ENCODE assay signal across 29 cellular contexts in genomic region chr16:66634527-66635196, GRCh38. TPM values are rescaled to one million over a fixed set of nuclear protein-coding genes. Genes with fewer than 3 reads are reported as not detected.
"Had no signal": no experiment of that assay in that cellular context is flagged by ENCODE, and none has a peak within 500 bp of the region (broad histone marks: within the 10 kb centered on the region; RNA-seq: fewer than 3 reads in every experiment).

No MANE protein-coding gene starts in this region.

- H3K4me1 ChIP-seq: ascending aorta, breast epithelium, colonic mucosa had no signal

- H3K9me3 Mint-ChIP-seq: activated CD4-positive, alpha-beta memory T cell treated with anti-CD3 and anti-CD28 coated beads, Interleukin-2, amount 10 ng/mL, durations not matched to agents 7 days and 5 days; activated CD4-positive, alpha-beta T cell treated with anti-CD3 and anti-CD28 coated beads, Interleukin-2, amount 10 ng/mL, durations not matched to agents 7 days and 5 days; activated naive CD4-positive, alpha-beta T cell treated with anti-CD3 and anti-CD28 coated beads, Interleukin-2, amount 10 ng/mL, durations not matched to agents 7 days and 5 days; activated naive CD4-positive, alpha-beta T cell treated with anti-CD3 and anti-CD28 coated beads, Interleukin-2, amount 50 U/mL, for 72 hours; activated naive CD8-positive, alpha-beta T cell treated with anti-CD3 and anti-CD28 coated beads, Interleukin-2, amount 10 ng/mL, durations not matched to agents 7 days and 5 days; activated T-cell treated with anti-CD3 and anti-CD28 coated beads, Interleukin-2, amount 50 U/mL, for 24 hours; activated T-cell treated with anti-CD3 and anti-CD28 coated beads, Interleukin-2, amount 50 U/mL, for 72 hours; WTC11 had no signal

- H3K4me1 Mint-ChIP-seq: activated CD4-positive, alpha-beta memory T cell treated with anti-CD3 and anti-CD28 coated beads, Interleukin-2, amount 10 ng/mL, durations not matched to agents 7 days and 5 days; activated CD4-positive, alpha-beta T cell treated with anti-CD3 and anti-CD28 coated beads, Interleukin-2, amount 10 ng/mL, durations not matched to agents 7 days and 5 days; activated naive CD4-positive, alpha-beta T cell treated with anti-CD3 and anti-CD28 coated beads, Interleukin-2, amount 10 ng/mL, durations not matched to agents 7 days and 5 days; activated naive CD8-positive, alpha-beta T cell treated with anti-CD3 and anti-CD28 coated beads, Interleukin-2, amount 10 ng/mL, durations not matched to agents 7 days and 5 days; brain had no signal

- H3K27ac ChIP-seq: ascending aorta, breast epithelium, cardiac muscle cell, colonic mucosa, VCaP had no signal

- DNase-seq: activated CD4-positive, alpha-beta memory T cell treated with anti-CD3 and anti-CD28 coated beads, Interleukin-2, amount 10 ng/mL, durations not matched to agents 7 days and 5 days; activated CD4-positive, alpha-beta T cell treated with anti-CD3 and anti-CD28 coated beads for 1 hour; activated CD4-positive, alpha-beta T cell treated with anti-CD3 and anti-CD28 coated beads for 4 hours; activated CD4-positive, alpha-beta T cell treated with anti-CD3 and anti-CD28 coated beads, Interleukin-2, amount 10 ng/mL, durations not matched to agents 7 days and 5 days; activated CD4-positive, alpha-beta T cell treated with anti-CD3 and anti-CD28 coated beads, Interleukin-2, amount 50 U/mL, for 4 hours; activated CD8-positive, alpha-beta memory T cell treated with anti-CD3 and anti-CD28 coated beads, Interleukin-2, amount 50 U/mL, for 48 hours; activated gamma-delta T cell; activated naive CD4-positive, alpha-beta T cell; activated naive CD4-positive, alpha-beta T cell treated with anti-CD3 and anti-CD28 coated beads, Interleukin-2, amount 10 ng/mL, durations not matched to agents 7 days and 5 days; activated naive CD8-positive, alpha-beta T cell treated with anti-CD3 and anti-CD28 coated beads, Interleukin-2, amount 10 ng/mL, durations not matched to agents 7 days and 5 days; activated T-cell treated with anti-CD3 and anti-CD28 coated beads for 4 hours; activated T-cell treated with anti-CD3 and anti-CD28 coated beads, Interleukin-2, amount 50 U/mL, for 24 hours; activated T-cell treated with anti-CD3 and anti-CD28 coated beads, Interleukin-2, amount 50 U/mL, for 72 hours; central memory CD4-positive, alpha-beta T cell; cerebellar nuclear complex; colonic mucosa; effector CD8-positive, alpha-beta T cell; foreskin fibroblast; T-helper 2 cell had no signal

- H3K36me3 Mint-ChIP-seq: activated naive CD4-positive, alpha-beta T cell treated with anti-CD3 and anti-CD28 coated beads, Interleukin-2, amount 10 ng/mL, durations not matched to agents 7 days and 5 days; activated naive CD4-positive, alpha-beta T cell treated with anti-CD3 and anti-CD28 coated beads, Interleukin-2, amount 50 U/mL, for 72 hours; activated naive CD8-positive, alpha-beta T cell treated with anti-CD3 and anti-CD28 coated beads, Interleukin-2, amount 10 ng/mL, durations not matched to agents 7 days and 5 days had no signal

- H3K9me3 ChIP-seq: ascending aorta, breast epithelium, colonic mucosa had no signal

- H3K4me3 Mint-ChIP-seq: activated CD4-positive, alpha-beta memory T cell treated with anti-CD3 and anti-CD28 coated beads, Interleukin-2, amount 10 ng/mL, durations not matched to agents 7 days and 5 days; activated CD4-positive, alpha-beta T cell treated with anti-CD3 and anti-CD28 coated beads, Interleukin-2, amount 10 ng/mL, durations not matched to agents 7 days and 5 days; activated naive CD4-positive, alpha-beta T cell treated with anti-CD3 and anti-CD28 coated beads, Interleukin-2, amount 10 ng/mL, durations not matched to agents 7 days and 5 days; activated naive CD8-positive, alpha-beta T cell treated with anti-CD3 and anti-CD28 coated beads, Interleukin-2, amount 10 ng/mL, durations not matched to agents 7 days and 5 days; activated T-cell treated with anti-CD3 and anti-CD28 coated beads, Interleukin-2, amount 50 U/mL, for 24 hours; activated T-cell treated with anti-CD3 and anti-CD28 coated beads, Interleukin-2, amount 50 U/mL, for 72 hours; brain; WTC11 had no signal

- H3K36me3 ChIP-seq: breast epithelium, cardiac muscle cell, colonic mucosa had no signal

- H3K27me3 ChIP-seq: ascending aorta, breast epithelium, cardiac muscle cell, colonic mucosa had no signal

- H3K27me3 Mint-ChIP-seq: activated T-cell treated with anti-CD3 and anti-CD28 coated beads, Interleukin-2, amount 50 U/mL, for 24 hours; brain had no signal

- H3K27ac Mint-ChIP-seq: activated CD4-positive, alpha-beta memory T cell treated with anti-CD3 and anti-CD28 coated beads, Interleukin-2, amount 10 ng/mL, durations not matched to agents 7 days and 5 days; activated CD4-positive, alpha-beta T cell treated with anti-CD3 and anti-CD28 coated beads, Interleukin-2, amount 10 ng/mL, durations not matched to agents 7 days and 5 days; activated naive CD4-positive, alpha-beta T cell treated with anti-CD3 and anti-CD28 coated beads, Interleukin-2, amount 10 ng/mL, durations not matched to agents 7 days and 5 days; activated naive CD8-positive, alpha-beta T cell treated with anti-CD3 and anti-CD28 coated beads, Interleukin-2, amount 10 ng/mL, durations not matched to agents 7 days and 5 days; activated T-cell treated with anti-CD3 and anti-CD28 coated beads, Interleukin-2, amount 50 U/mL, for 24 hours; activated T-cell treated with anti-CD3 and anti-CD28 coated beads, Interleukin-2, amount 50 U/mL, for 72 hours; WTC11 had no signal

- H3K4me3 ChIP-seq: ascending aorta, breast epithelium, cardiac muscle cell, colonic mucosa had no signal

RNA-seq across cellular contexts. Expression of gene CMTM2, which starts 55.4 kb away (rescaled TPM):
- total RNA-seq: ascending aorta, breast epithelium, cardiac muscle cell, colonic mucosa, dermis microvascular lymphatic vessel endothelial cell, esophagus mucosa, frontal cortex, WTC11 had no signal
